In the genomic region with DNA sequence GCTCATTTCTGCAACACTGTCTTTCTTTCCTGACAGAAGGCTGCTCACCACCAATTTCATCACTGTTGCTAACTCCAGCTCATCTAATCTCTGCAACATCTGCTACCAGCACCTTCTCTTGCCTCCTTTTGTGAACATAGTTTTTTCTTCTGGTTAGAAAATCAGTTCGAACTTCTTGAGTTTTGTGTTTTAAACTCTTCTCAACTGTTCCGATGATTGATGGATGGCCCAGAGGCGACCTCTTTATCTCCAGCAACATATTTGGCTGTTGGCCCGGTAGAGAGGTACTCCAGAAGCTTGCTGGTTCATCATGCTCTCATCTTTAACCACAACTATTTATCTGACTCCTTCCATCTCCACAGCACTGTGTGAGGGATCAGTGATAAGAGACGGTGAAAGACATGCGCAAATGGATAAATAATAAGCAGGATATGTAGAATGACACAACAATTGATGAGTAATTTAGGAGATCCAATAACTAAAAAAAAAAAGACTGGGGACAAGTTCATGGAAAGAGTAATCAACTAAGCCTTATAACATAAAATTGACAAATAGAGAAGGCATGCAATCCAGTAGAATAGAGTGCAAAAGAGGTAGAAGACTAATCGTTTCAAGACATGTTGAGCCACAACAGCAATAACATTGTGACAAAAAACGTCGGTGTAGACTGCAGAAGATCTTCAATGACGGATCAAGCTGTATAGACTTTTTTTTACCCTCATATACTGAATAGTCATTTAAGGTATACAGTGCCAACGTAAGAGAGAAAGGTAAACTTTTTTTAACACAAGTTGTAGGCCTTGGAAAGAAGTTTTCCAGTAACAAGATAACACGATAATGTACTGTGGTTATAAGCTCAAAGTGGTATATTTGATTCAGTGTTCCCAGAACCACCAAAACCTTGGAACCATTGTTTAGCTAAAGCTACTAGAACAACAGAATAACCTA, we compare ENCODE assay signal across 1 cellular context.
TF ChIP-seq lines count a peak whose summit lies in the region.

No MANE protein-coding gene starts in this region.

TF ChIP-seq in K562, 482 proteins besides CTCF, POLR2A, EP300 and RAD21 (continued from another document and continues in another):
- TF ChIP-seq PHTF2 (CRISPR knock-in tag; IDR thresholded peaks at IDR 0.05): peak; percentile 70; the same call in 1 of the 2 replicates
- TF ChIP-seq GATAD2B (IDR thresholded peaks at IDR 0.05; ENCODE audit: borderline replicate concordance): no peak; the same call in 1 of the 2 replicates
- peak; percentile 99 for TF ChIP-seq RUNX1 (IDR thresholded peaks at IDR 0.05; ENCODE audit: low read depth)
- TF ChIP-seq, protein P1, sequence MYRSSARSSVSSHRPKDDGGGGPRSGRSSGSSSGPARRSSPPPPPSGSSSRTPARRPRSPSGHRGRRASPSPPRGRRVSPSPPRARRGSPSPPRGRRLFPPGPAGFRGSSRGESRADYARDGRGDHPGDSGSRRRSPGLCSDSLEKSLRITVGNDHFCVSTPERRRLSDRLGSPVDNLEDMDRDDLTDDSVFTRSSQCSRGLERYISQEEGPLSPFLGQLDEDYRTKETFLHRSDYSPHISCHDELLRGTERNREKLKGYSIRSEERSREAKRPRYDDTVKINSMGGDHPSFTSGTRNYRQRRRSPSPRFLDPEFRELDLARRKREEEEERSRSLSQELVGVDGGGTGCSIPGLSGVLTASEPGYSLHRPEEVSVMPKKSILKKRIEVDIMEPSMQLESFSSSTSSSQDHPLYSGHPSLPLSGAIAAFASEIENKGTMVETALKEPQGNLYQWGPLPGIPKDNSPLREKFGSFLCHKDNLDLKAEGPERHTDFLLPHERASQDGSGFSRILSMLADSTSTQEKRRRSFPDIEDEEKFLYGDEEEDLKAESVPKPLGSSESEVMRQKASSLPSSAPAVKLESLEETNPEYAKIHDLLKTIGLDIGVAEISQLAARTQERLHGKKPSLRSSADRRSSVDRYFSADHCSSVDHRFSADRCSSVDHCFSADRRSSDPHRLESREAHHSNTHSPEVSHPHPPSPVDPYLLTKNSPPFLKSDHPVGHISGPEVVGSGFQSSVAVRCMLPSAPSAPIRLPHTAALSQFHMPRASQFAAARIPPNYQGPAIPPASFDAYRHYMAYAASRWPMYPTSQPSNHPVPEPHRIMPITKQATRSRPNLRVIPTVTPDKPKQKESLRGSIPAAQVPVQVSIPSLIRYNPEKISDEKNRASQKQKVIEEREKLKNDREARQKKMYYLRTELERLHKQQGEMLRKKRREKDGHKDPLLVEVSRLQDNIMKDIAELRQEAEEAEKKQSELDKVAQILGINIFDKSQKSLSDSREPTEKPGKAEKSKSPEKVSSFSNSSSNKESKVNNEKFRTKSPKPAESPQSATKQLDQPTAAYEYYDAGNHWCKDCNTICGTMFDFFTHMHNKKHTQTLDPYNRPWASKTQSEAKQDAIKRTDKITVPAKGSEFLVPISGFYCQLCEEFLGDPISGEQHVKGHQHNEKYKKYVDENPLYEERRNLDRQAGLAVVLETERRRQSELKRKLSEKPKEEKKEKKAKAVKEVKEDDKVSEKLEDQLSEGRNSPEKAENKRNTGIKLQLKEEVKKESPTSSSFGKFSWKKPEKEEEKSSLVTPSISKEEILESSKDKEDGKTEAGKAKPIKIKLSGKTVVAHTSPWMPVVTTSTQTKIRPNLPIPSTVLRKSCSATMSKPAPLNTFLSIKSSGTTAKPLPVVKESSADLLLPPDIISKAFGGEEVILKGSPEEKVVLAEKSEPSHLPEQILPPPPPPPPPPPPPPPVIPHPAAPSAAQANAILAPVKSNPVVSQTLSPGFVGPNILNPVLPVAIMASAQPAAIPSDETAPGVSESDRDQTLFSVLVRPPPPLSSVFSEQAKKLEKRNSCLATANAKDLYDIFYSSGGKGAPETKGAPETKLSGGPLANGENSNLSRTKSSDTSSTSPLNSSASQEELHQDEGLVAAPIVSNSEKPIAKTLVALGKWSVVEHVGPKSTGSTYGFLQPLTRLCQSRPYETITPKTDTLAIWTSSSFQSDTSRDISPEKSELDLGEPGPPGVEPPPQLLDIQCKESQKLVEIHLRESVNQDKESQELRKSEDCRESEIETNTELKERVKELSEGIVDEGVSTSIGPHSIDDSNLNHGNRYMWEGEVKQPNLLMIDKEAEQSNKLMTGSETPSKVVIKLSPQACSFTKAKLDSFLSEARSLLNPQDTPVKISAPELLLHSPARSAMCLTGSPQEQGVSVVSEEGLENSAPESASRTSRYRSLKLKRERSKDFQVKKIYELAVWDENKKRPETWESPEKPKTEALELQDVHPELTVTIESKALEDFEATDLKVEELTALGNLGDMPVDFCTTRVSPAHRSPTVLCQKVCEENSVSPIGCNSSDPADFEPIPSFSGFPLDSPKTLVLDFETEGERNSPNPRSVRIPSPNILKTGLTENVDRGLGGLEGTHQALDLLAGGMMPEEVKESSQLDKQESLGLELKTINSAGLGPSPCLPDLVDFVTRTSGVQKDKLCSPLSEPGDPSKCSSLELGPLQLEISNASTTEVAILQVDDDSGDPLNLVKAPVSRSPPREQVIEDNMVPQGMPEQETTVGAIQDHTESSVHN (IDR thresholded peaks at IDR 0.05; ENCODE audit: borderline replicate concordance in 1 of 2, low read depth in 1 of 2): peak in 1 of 2 experiments; percentile 96; a peak in 3 of 4 replicates
- peak; percentile 86 for TF ChIP-seq JUND (IDR thresholded peaks at IDR 0.05; ENCODE audit: borderline replicate concordance, low read depth, low read length)
- peak; percentile 84; the same call in 2 of the 3 replicates for TF ChIP-seq JUND (tag; IDR thresholded peaks at IDR 0.05; ENCODE audit: borderline replicate concordance, low read depth, low read length)
- TF ChIP-seq, protein P2, sequence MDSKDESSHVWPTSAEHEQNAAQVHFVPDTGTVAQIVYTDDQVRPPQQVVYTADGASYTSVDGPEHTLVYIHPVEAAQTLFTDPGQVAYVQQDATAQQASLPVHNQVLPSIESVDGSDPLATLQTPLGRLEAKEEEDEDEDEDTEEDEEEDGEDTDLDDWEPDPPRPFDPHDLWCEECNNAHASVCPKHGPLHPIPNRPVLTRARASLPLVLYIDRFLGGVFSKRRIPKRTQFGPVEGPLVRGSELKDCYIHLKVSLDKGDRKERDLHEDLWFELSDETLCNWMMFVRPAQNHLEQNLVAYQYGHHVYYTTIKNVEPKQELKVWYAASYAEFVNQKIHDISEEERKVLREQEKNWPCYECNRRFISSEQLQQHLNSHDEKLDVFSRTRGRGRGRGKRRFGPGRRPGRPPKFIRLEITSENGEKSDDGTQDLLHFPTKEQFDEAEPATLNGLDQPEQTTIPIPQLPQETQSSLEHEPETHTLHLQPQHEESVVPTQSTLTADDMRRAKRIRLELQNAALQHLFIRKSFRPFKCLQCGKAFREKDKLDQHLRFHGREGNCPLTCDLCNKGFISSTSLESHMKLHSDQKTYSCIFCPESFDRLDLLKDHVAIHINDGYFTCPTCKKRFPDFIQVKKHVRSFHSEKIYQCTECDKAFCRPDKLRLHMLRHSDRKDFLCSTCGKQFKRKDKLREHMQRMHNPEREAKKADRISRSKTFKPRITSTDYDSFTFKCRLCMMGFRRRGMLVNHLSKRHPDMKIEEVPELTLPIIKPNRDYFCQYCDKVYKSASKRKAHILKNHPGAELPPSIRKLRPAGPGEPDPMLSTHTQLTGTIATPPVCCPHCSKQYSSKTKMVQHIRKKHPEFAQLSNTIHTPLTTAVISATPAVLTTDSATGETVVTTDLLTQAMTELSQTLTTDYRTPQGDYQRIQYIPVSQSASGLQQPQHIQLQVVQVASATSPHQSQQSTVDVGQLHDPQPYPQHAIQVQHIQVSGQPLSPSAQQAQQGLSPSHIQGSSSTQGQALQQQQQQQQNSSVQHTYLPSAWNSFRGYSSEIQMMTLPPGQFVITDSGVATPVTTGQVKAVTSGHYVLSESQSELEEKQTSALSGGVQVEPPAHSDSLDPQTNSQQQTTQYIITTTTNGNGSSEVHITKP (IDR thresholded peaks at IDR 0.05; ENCODE audit: partially characterized antibody): peak; percentile 30
- TF ChIP-seq, protein P3, sequence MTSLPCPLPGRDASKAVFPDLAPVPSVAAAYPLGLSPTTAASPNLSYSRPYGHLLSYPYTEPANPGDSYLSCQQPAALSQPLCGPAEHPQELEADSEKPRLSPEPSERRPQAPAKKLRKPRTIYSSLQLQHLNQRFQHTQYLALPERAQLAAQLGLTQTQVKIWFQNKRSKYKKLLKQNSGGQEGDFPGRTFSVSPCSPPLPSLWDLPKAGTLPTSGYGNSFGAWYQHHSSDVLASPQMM (CRISPR knock-in tag; IDR thresholded peaks at IDR 0.05): no peak
- no peak for TF ChIP-seq PTTG1 (tag; IDR thresholded peaks at IDR 0.05; ENCODE audit: low read depth)
- TF ChIP-seq, protein P4, sequence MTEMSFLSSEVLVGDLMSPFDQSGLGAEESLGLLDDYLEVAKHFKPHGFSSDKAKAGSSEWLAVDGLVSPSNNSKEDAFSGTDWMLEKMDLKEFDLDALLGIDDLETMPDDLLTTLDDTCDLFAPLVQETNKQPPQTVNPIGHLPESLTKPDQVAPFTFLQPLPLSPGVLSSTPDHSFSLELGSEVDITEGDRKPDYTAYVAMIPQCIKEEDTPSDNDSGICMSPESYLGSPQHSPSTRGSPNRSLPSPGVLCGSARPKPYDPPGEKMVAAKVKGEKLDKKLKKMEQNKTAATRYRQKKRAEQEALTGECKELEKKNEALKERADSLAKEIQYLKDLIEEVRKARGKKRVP (CRISPR knock-in tag; IDR thresholded peaks at IDR 0.05): peak; percentile 81
- peak; percentile 97 for TF ChIP-seq ATF7 (IDR thresholded peaks at IDR 0.05)
- TF ChIP-seq SMAD2 (IDR thresholded peaks at IDR 0.05; ENCODE audit: low read depth, low read length): no peak
- TF ChIP-seq, protein P5, sequence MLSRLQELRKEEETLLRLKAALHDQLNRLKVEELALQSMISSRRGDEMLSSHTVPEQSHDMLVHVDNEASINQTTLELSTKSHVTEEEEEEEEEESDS (CRISPR knock-in tag; IDR thresholded peaks at IDR 0.05): no peak
- peak; percentile 100 for TF ChIP-seq RNF2 (IDR thresholded peaks at IDR 0.05)
- TF ChIP-seq TAL1 (IDR thresholded peaks at IDR 0.05): peak; percentile 100
- TF ChIP-seq STAT5A (IDR thresholded peaks at IDR 0.05; ENCODE audit: borderline replicate concordance, low read length): peak; percentile 99
- peak; percentile 96 for TF ChIP-seq ZNF766 (CRISPR knock-in tag; conservative IDR thresholded peaks at IDR 0.05)
- TF ChIP-seq, protein P6, sequence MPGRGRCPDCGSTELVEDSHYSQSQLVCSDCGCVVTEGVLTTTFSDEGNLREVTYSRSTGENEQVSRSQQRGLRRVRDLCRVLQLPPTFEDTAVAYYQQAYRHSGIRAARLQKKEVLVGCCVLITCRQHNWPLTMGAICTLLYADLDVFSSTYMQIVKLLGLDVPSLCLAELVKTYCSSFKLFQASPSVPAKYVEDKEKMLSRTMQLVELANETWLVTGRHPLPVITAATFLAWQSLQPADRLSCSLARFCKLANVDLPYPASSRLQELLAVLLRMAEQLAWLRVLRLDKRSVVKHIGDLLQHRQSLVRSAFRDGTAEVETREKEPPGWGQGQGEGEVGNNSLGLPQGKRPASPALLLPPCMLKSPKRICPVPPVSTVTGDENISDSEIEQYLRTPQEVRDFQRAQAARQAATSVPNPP (IDR thresholded peaks at IDR 0.05; ENCODE audit: borderline replicate concordance, insufficient read depth, insufficient read length): no peak
- TF ChIP-seq ATF1 (CRISPR knock-in tag; IDR thresholded peaks at IDR 0.05): no peak
- peak; percentile 91 for TF ChIP-seq ATF1 (tag; IDR thresholded peaks at IDR 0.05)
- no peak for TF ChIP-seq RBM34 (IDR thresholded peaks at IDR 0.05; ENCODE audit: borderline replicate concordance, insufficient read depth, low read length)
- no peak for TF ChIP-seq TSC22D4 (tag; IDR thresholded peaks at IDR 0.05)
- peak; percentile 92 to 96 for TF ChIP-seq TEAD1 (CRISPR knock-in tag; IDR thresholded peaks at IDR 0.05)
- no peak for TF ChIP-seq NR4A1 (CRISPR knock-in tag; IDR thresholded peaks at IDR 0.05)
- TF ChIP-seq NR4A1 (tag; IDR thresholded peaks at IDR 0.05): peak; percentile 94
- TF ChIP-seq, protein P7, sequence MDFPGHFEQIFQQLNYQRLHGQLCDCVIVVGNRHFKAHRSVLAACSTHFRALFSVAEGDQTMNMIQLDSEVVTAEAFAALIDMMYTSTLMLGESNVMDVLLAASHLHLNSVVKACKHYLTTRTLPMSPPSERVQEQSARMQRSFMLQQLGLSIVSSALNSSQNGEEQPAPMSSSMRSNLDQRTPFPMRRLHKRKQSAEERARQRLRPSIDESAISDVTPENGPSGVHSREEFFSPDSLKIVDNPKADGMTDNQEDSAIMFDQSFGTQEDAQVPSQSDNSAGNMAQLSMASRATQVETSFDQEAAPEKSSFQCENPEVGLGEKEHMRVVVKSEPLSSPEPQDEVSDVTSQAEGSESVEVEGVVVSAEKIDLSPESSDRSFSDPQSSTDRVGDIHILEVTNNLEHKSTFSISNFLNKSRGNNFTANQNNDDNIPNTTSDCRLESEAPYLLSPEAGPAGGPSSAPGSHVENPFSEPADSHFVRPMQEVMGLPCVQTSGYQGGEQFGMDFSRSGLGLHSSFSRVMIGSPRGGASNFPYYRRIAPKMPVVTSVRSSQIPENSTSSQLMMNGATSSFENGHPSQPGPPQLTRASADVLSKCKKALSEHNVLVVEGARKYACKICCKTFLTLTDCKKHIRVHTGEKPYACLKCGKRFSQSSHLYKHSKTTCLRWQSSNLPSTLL (IDR thresholded peaks at IDR 0.05): peak; percentile 53; the same call in 1 of the 2 replicates
- TF ChIP-seq HNRNPK (IDR thresholded peaks at IDR 0.05; ENCODE audit: low read depth, low read length, poor library complexity, severe bottlenecking): no peak
- TF ChIP-seq SNRNP70 (optimal IDR thresholded peaks at IDR 0.05; ENCODE audit: low read depth, low read length): no peak
- TF ChIP-seq, protein P8, sequence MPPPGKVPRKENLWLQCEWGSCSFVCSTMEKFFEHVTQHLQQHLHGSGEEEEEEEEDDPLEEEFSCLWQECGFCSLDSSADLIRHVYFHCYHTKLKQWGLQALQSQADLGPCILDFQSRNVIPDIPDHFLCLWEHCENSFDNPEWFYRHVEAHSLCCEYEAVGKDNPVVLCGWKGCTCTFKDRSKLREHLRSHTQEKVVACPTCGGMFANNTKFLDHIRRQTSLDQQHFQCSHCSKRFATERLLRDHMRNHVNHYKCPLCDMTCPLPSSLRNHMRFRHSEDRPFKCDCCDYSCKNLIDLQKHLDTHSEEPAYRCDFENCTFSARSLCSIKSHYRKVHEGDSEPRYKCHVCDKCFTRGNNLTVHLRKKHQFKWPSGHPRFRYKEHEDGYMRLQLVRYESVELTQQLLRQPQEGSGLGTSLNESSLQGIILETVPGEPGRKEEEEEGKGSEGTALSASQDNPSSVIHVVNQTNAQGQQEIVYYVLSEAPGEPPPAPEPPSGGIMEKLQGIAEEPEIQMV (tag; conservative IDR thresholded peaks at IDR 0.05; ENCODE audit: low read depth): peak; percentile 43; the same call in 1 of the 2 replicates
- TF ChIP-seq ARID2 (IDR thresholded peaks at IDR 0.05): no peak
- no peak for TF ChIP-seq CCAR2 (IDR thresholded peaks at IDR 0.05; ENCODE audit: low read depth, low read length)
- TF ChIP-seq, protein P9, sequence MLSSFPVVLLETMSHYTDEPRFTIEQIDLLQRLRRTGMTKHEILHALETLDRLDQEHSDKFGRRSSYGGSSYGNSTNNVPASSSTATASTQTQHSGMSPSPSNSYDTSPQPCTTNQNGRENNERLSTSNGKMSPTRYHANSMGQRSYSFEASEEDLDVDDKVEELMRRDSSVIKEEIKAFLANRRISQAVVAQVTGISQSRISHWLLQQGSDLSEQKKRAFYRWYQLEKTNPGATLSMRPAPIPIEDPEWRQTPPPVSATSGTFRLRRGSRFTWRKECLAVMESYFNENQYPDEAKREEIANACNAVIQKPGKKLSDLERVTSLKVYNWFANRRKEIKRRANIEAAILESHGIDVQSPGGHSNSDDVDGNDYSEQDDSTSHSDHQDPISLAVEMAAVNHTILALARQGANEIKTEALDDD (IDR thresholded peaks at IDR 0.05): peak; percentile 83
- peak; percentile 58 for TF ChIP-seq OTX1 (CRISPR knock-in tag; IDR thresholded peaks at IDR 0.05)
- TF ChIP-seq COPS2 (conservative IDR thresholded peaks at IDR 0.05): no peak
